13 cellular contexts compared by ENCODE assay signal in the genomic region with DNA sequence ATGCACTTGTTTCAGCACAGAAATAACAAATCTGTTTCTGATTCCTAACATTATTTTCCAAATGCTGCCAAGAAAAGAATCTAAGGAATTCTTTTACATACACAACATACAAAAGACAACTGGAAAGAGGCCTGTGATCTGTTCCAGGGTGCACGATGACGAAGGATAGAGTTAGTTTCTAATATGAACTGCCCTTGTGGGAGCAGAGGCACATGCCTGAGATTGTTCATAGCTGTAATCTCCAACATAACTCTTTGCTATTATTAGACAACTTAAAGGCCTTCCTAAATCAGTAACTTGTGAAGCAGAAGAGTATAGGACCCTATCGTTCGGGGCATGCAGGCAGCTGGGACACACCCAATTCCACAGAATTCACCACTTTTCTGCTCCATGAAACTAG. TPM values are rescaled to one million over a fixed set of nuclear protein-coding genes. Genes with fewer than 3 reads are reported as not detected.
DNase-seq lines count a peak whose midpoint lies in the region; ATAC-seq and TF ChIP-seq lines count a peak whose summit lies in the region.
"Had no signal": no experiment of that assay in that cellular context is flagged by ENCODE, and none has a peak within 500 bp of the region (broad histone marks: within the 10 kb centered on the region; RNA-seq: fewer than 3 reads in every experiment).

No MANE protein-coding gene starts in this region.

- H2BK15ac ChIP-seq in IMR-90 (ENCODE audit: low read depth, low read length): peak overlapping the region; percentile 90; the same call in 2 of the 3 replicates

- peak overlapping the region; percentile 83 for H2BK120ac ChIP-seq in IMR-90 (ENCODE audit: low read depth, low read length)

- no peak for TF ChIP-seq CTCF in IMR-90 (conservative IDR thresholded peaks at IDR 0.05; ENCODE audit: low read depth, low read length)
- no peak for TF ChIP-seq CTCF in fibroblast of pulmonary artery (IDR thresholded peaks at IDR 0.05; ENCODE audit: low read length, missing control alignments)
- no peak for TF ChIP-seq CTCF in mesothelial cell of epicardium (IDR thresholded peaks at IDR 0.05; ENCODE audit: unreplicated experiment)
- TF ChIP-seq CTCF in upper lobe of right lung (IDR thresholded peaks at IDR 0.05): no peak

- WGBS in IMR-90 (ENCODE audit: extremely low coverage in 2 of 2, insufficient read length in 1 of 2), 2 experiments: no CpG with 5 or more reads among the region's 4 CpGs

- no peaks in the 10 kb centered on the region for H3K27me3 ChIP-seq in IMR-90 (ENCODE audit: control insufficient read depth, insufficient read depth, low read length)
- H3K27me3 ChIP-seq in upper lobe of right lung: no peaks in the 10 kb centered on the region

- intact Hi-C loops in IMR-90 (cut with micrococcal nuclease) (no loop called here), upper lobe of right lung (cut with DNase I) (no loop called here)

- dilution Hi-C loops in IMR-90 (cut with HindIII; ENCODE audit: low sequenced_read_pairs, unreplicated experiment): no loop called here

- peak overlapping the region; percentile 96 for H4K91ac ChIP-seq in IMR-90 (ENCODE audit: insufficient read depth, low read depth, low read length)

- H3K4me3 Mint-ChIP-seq in mesothelial cell of epicardium: peak overlapping the region; percentile 31
- H3K4me3 Mint-ChIP-seq: activated naive CD8-positive, alpha-beta T cell treated with anti-CD3 and anti-CD28 coated beads, Interleukin-2, amount 50 U/mL, for 24 hours; WTC11 had no signal

- H3K27ac ChIP-seq in IMR-90 (ENCODE audit: insufficient read depth, low read length): peak overlapping the region; percentile 91
- H3K27ac ChIP-seq in upper lobe of right lung: peak overlapping the region; percentile 32
- H3K27ac ChIP-seq: parathyroid adenoma had no signal

- H2AK9ac ChIP-seq in IMR-90 (replicated peaks; ENCODE audit: low read depth, low read length, poor library complexity): peak overlapping the region; percentile 70

- CTCF ChIA-PET in IMR-90 (lab: Yijun Ruan, JAX): interaction anchor here (0.5 to 1.2 kb wide), 2 partner anchors 31 to 843 kb away, joined by 4 read pairs; no protein-coding TSS in a partner anchor

- peak overlapping the region; percentile 96 for H2BK5ac ChIP-seq in IMR-90 (ENCODE audit: low read depth, low read length, poor library complexity, severe bottlenecking)

- peak overlapping the region; percentile 96 for H3K18ac ChIP-seq in IMR-90 (ENCODE audit: low read depth, low read length)

- peak overlapping the region; percentile 96 for H3K4me2 ChIP-seq in IMR-90 (ENCODE audit: low read depth, low read length)

- H3K9me1 ChIP-seq in IMR-90 (ENCODE audit: insufficient read depth, low read length): peaks cover 16% of the 10 kb centered on the region

- peak overlapping the region; percentile 54 for H3K14ac ChIP-seq in IMR-90 (replicated peaks; ENCODE audit: low read depth, low read length)

- H3K56ac ChIP-seq in IMR-90 (ENCODE audit: extremely low read depth, insufficient read depth, low read length): peak overlapping the region; percentile 83; the same call in 1 of the 2 replicates

- DNase-seq in IMR-90 (peak; percentile 97), fibroblast of pulmonary artery (ENCODE audit: low read depth) (peak; percentile 90), mesothelial cell of epicardium (ENCODE audit: low spot score in 2 of 2, unreplicated experiment in 2 of 2) (no peak), upper lobe of right lung (no peak), LoVo (ENCODE audit: low spot score) (no peak)
- DNase-seq: activated naive CD8-positive, alpha-beta T cell treated with anti-CD3 and anti-CD28 coated beads, Interleukin-2, amount 50 U/mL, for 24 hours; effector CD4-positive, alpha-beta T cell; KG1; NCI-H187 had no signal

- H4K20me1 ChIP-seq in IMR-90 (ENCODE audit: insufficient read depth, low read length): peaks cover 3% of the 10 kb centered on the region; the same call in 1 of the 2 replicates

- peak overlapping the region; percentile 78 for H3K4ac ChIP-seq in IMR-90 (ENCODE audit: low read depth, low read length)

- H3K9me3 Mint-ChIP-seq in mesothelial cell of epicardium: no peaks in the 10 kb centered on the region
- H3K9me3 Mint-ChIP-seq: activated naive CD8-positive, alpha-beta T cell treated with anti-CD3 and anti-CD28 coated beads, Interleukin-2, amount 50 U/mL, for 24 hours; WTC11 had no signal

- H3K27me3 Mint-ChIP-seq in mesothelial cell of epicardium (ENCODE audit: low read depth): no peaks in the 10 kb centered on the region

- H3K79me1 ChIP-seq in IMR-90 (ENCODE audit: low read depth in 1 of 2, low read length in 2 of 2): peaks cover 38 to 47% of the 10 kb centered on the region in 2 experiments

- peak overlapping the region; percentile 86 for H2BK20ac ChIP-seq in IMR-90 (ENCODE audit: low read depth, low read length)

- H3K36me3 ChIP-seq in IMR-90 (ENCODE audit: control insufficient read depth, insufficient read depth, low read length) (no peaks in the 10 kb centered on the region), upper lobe of right lung (no peaks in the 10 kb centered on the region)

- peak; percentile 83 for ATAC-seq in IMR-90 (ENCODE audit: low read depth)
- peak; percentile 12 for ATAC-seq in upper lobe of right lung
- no peak for ATAC-seq in GM21576 (IDR thresholded peaks at IDR 0.05; ENCODE audit: unreplicated experiment)
- ATAC-seq in HG02938 (IDR thresholded peaks at IDR 0.05; ENCODE audit: unreplicated experiment): no peak
- ATAC-seq: activated naive CD8-positive, alpha-beta T cell treated with anti-CD3 and anti-CD28 coated beads, Interleukin-2, amount 50 U/mL, for 24 hours; WTC11 had no signal

- H3K9me3 ChIP-seq in IMR-90 (ENCODE audit: control insufficient read depth, insufficient read depth, low read length): no peaks in the 10 kb centered on the region
- H3K9me3 ChIP-seq in upper lobe of right lung: no peaks in the 10 kb centered on the region

- no TSS peak for BruUV-seq in IMR-90 (replicated peaks; lab: Mats Ljungman, UMichigan)

- H3K4me3 ChIP-seq in IMR-90 (ENCODE audit: insufficient read depth, low read depth, low read length) (no peak overlapping the region; the same call in 1 of the 2 replicates), fibroblast of pulmonary artery (replicated peaks; ENCODE audit: low read depth, low read length) (no peak overlapping the region), upper lobe of right lung (no peak overlapping the region)

- H3K4me1 ChIP-seq in IMR-90 (ENCODE audit: control insufficient read depth, insufficient read depth, low read length) (peaks cover 26% of the 10 kb centered on the region), upper lobe of right lung (peaks cover 36% of the 10 kb centered on the region)
- H3K4me1 ChIP-seq: parathyroid adenoma had no signal

- TF ChIP-seq RAD21 in IMR-90 (IDR thresholded peaks at IDR 0.05; ENCODE audit: low read length): no peak

- in situ Hi-C loops in IMR-90 (cut with MboI; ENCODE audit: low sequenced_read_pairs): no loop called here

- peak overlapping the region; percentile 78 to 89 for H4K8ac ChIP-seq in IMR-90 (ENCODE audit: low read depth in 2 of 2, low read length in 2 of 2)

- H4K5ac ChIP-seq in IMR-90 (ENCODE audit: low read depth, low read length): peak overlapping the region; percentile 93

- no peak overlapping the region for H2AFZ ChIP-seq in IMR-90 (replicated peaks; ENCODE audit: low read length, poor library complexity)
- H2AFZ ChIP-seq: parathyroid adenoma had no signal

- peak overlapping the region; percentile 83; the same call in 1 of the 2 replicates for H2AK5ac ChIP-seq in IMR-90 (ENCODE audit: low read depth, low read length)

- H3K9ac ChIP-seq in IMR-90 (ENCODE audit: low read depth, low read length): peak overlapping the region; percentile 27; the same call in 1 of the 2 replicates
- H3K9ac ChIP-seq: parathyroid adenoma had no signal

- peak overlapping the region; percentile 97 for H3K27ac Mint-ChIP-seq in mesothelial cell of epicardium
- H3K27ac Mint-ChIP-seq: activated naive CD8-positive, alpha-beta T cell treated with anti-CD3 and anti-CD28 coated beads, Interleukin-2, amount 50 U/mL, for 24 hours; WTC11 had no signal

- TF ChIP-seq POLR2A in IMR-90 (IDR thresholded peaks at IDR 0.05; ENCODE audit: low read depth, low read length): no peak

- peak overlapping the region; percentile 64; the same call in 1 of the 2 replicates for H3K23ac ChIP-seq in IMR-90 (ENCODE audit: low read depth, low read length)

- POLR2A ChIA-PET in IMR-90 (lab: Charles Lee; ENCODE audit: unreplicated experiment): no interaction called here

- peaks cover 85% of the 10 kb centered on the region for H3K4me1 Mint-ChIP-seq in mesothelial cell of epicardium
- H3K4me1 Mint-ChIP-seq: activated naive CD8-positive, alpha-beta T cell treated with anti-CD3 and anti-CD28 coated beads, Interleukin-2, amount 50 U/mL, for 24 hours had no signal

- H3K36me3 Mint-ChIP-seq in mesothelial cell of epicardium: no peaks in the 10 kb centered on the region
- H3K36me3 Mint-ChIP-seq: WTC11 had no signal

TF ChIP-seq in IMR-90, 13 proteins besides CTCF, POLR2A, EP300 and RAD21:
- TF ChIP-seq BHLHE40 (IDR thresholded peaks at IDR 0.05; ENCODE audit: low read depth, low read length): peak; percentile 85; the same call in 1 of the 2 replicates
- TF ChIP-seq MXI1 (IDR thresholded peaks at IDR 0.05; ENCODE audit: borderline replicate concordance, low read depth, low read length): no peak

RNA-seq across cellular contexts. Expression of a gene that starts 41.2 kb away (rescaled TPM):
- total RNA-seq in IMR-90 (2012; rRNA removed) (6.9 and 7.2 TPM in 2 replicates), mesothelial cell of epicardium (66.1 to 73.6 TPM (median 68.0 TPM) in 3 replicates), upper lobe of right lung (69.5 TPM)
- polyA plus RNA-seq in IMR-90 (2012; rRNA removed): 5.6 and 6.0 TPM in 2 replicates
- polyA plus RNA-seq in IMR-90 (2012; cell fraction: cytosol; rRNA removed): 1.7 and 2.4 TPM in 2 replicates
- polyA plus RNA-seq in IMR-90 (2012; cell fraction: nucleus; rRNA removed; ENCODE audit: low replicate concordance): 3.7 and 6.6 TPM in 2 replicates

Comparison
In these comparisons a context has a peak if more than half of its experiments do, and no peak if none do; other contexts are left out.
1. ATAC-seq: peak in IMR-90 (single experiment) and upper lobe of right lung (single experiment); none in GM21576 (single experiment) and HG02938 (single experiment).
2. DNase-seq: peak in IMR-90 (single experiment) and fibroblast of pulmonary artery (single experiment); none in mesothelial cell of epicardium (0 of 2), upper lobe of right lung (single experiment) and LoVo (single experiment).